Comparison of ENCODE assay signal across 21 cellular contexts in genomic region chr12:125194999-125195398, GRCh38. TPM values are rescaled to one million over a fixed set of nuclear protein-coding genes. Genes with fewer than 3 reads are reported as not detected.
A peak's percentile ranks its signal among the peaks of the same experiment; 100 is the strongest.
DNase-seq lines count a peak whose midpoint lies in the region; ATAC-seq, FAIRE-seq and TF ChIP-seq lines count a peak whose summit lies in the region.
"Had no signal": no experiment of that assay in that cellular context is flagged by ENCODE, and none has a peak within 500 bp of the region (broad histone marks: within the 10 kb centered on the region; RNA-seq: fewer than 3 reads in every experiment).

No MANE protein-coding gene starts in this region.

- H3K27ac ChIP-seq in HepG2 (ENCODE audit: extremely low read length, insufficient read depth, low read length) (no peak overlapping the region), right lobe of liver (no peak overlapping the region)
- H3K27ac ChIP-seq: 22Rv1; BLaER1 treated with 17β-estradiol and CSF1 and Interleukin-3, amounts not matched to agents 10 nM and 100 nM had no signal

- H3K36me3 ChIP-seq in HepG2 (replicated peaks in 1 of 2; ENCODE audit: control insufficient read depth in 1 of 2, insufficient read depth in 2 of 2, low read length in 2 of 2) (no peaks in the 10 kb centered on the region), right lobe of liver (no peaks in the 10 kb centered on the region)
- H3K36me3 ChIP-seq: BLaER1 treated with 17β-estradiol and CSF1 and Interleukin-3, amounts not matched to agents 10 nM and 100 nM had no signal

- POLR2A ChIA-PET in HepG2 (lab: Yijun Ruan, JAX) = no interaction called here

- no peak for TF ChIP-seq RAD21 in HepG2 (CRISPR knock-in tag; IDR thresholded peaks at IDR 0.05)

- BruUV-seq in HepG2 (replicated peaks; lab: Mats Ljungman, UMichigan) = no TSS peak

- no peaks in the 10 kb centered on the region for H3K79me2 ChIP-seq in HepG2 (ENCODE audit: insufficient read depth, low read length)

- TF ChIP-seq POLR2A in HepG2 (IDR thresholded peaks at IDR 0.05; ENCODE audit: insufficient read depth in 1 of 2, low read depth in 2 of 2, low read length in 2 of 2) (no peak), right lobe of liver (IDR thresholded peaks at IDR 0.05) (no peak)

- H3K4me3 ChIP-seq in HepG2 (replicated peaks in 1 of 3; ENCODE audit: insufficient read depth in 1 of 3, low read depth in 2 of 3, low read length in 3 of 3) (no peak overlapping the region), right lobe of liver (no peak overlapping the region), astrocyte of the cerebellum (ENCODE audit: low read depth, low read length) (no peak overlapping the region), fibroblast of the aortic adventitia (ENCODE audit: low read depth, low read length) (no peak overlapping the region)
- H3K4me3 ChIP-seq: BLaER1 treated with 17β-estradiol and CSF1 and Interleukin-3, amounts not matched to agents 10 nM and 100 nM had no signal

- no peak for TF ChIP-seq CTCF in HepG2 (CRISPR knock-in tag; IDR thresholded peaks at IDR 0.05)
- TF ChIP-seq CTCF in right lobe of liver (IDR thresholded peaks at IDR 0.05) = no peak
- no peak for TF ChIP-seq CTCF in astrocyte of the cerebellum (IDR thresholded peaks at IDR 0.05; ENCODE audit: low read depth, low read length, missing control alignments)
- no peak for TF ChIP-seq CTCF in fibroblast of the aortic adventitia (IDR thresholded peaks at IDR 0.05; ENCODE audit: insufficient read depth, low read length)

- no peaks in the 10 kb centered on the region for H4K20me1 ChIP-seq in HepG2 (ENCODE audit: insufficient read depth, low read length)

- no peak overlapping the region for H2AFZ ChIP-seq in HepG2 (ENCODE audit: low read length)

- H3K27me3 ChIP-seq in HepG2 (ENCODE audit: control insufficient read depth in 1 of 2, insufficient read depth in 2 of 2, low read length in 2 of 2) (peaks cover 2 to 32% of the 10 kb centered on the region in 2 experiments; a peak in 4 of 5 replicates), right lobe of liver (peaks cover 0 to 1% of the 10 kb centered on the region in 2 donors)

- DNase-seq in HepG2 (ENCODE audit: low spot score) (no peak), right lobe of liver (no peak), astrocyte of the cerebellum (ENCODE audit: low read depth) (peak; percentile 16), fibroblast of the aortic adventitia (ENCODE audit: low read depth) (peak; percentile 17), NCI-H526 (lab: John Stamatoyannopoulos, UW) (no peak), NCI-H187 treated with DMSO at 0.1 percent for 48 hours (lab: John Stamatoyannopoulos, UW) (no peak)
- no peak for DNase-seq in effector CD8-positive, alpha-beta T cell (lab: John Stamatoyannopoulos, UW)
- DNase-seq: CD8-positive, alpha-beta memory T cell; DMS79 treated with DMSO at 0.1 percent for 48 hours; GDM1; GOT3; HFFc6; IMR-90; NCI-H187; NCI-H69; SIG-M5 had no signal

- FAIRE-seq in HepG2 (lab: Jason Lieb, UNC) = no peak
- FAIRE-seq: D721Med, GM12891 had no signal

- intact Hi-C loops in HepG2 (cut with micrococcal nuclease; ENCODE audit: unreplicated experiment) (no loop called here), right lobe of liver (cut with DNase I) (no loop called here)

- H3K4me1 ChIP-seq in HepG2 (ENCODE audit: insufficient read depth, low read length) = no peaks in the 10 kb centered on the region
- H3K4me1 ChIP-seq in right lobe of liver = no peaks in the 10 kb centered on the region
- H3K4me1 ChIP-seq: BLaER1 treated with 17β-estradiol and CSF1 and Interleukin-3, amounts not matched to agents 10 nM and 100 nM had no signal

- no peak overlapping the region for H3K9ac ChIP-seq in HepG2 (ENCODE audit: insufficient read depth, low read depth, low read length)
- H3K9ac ChIP-seq: BLaER1 treated with 17β-estradiol and CSF1 and Interleukin-3, amounts not matched to agents 10 nM and 100 nM had no signal

- WGBS in HepG2 (ENCODE audit: low lambda C conversion rate) = 21% methylated on average over 9 of the region's 9 CpGs
- 44% methylated on average over 9 of the region's 9 CpGs for WGBS in right lobe of liver (ENCODE audit: insufficient coverage, low coverage, low lambda C conversion rate, missing lambda C conversion rate)

- no peaks in the 10 kb centered on the region for H3K9me3 ChIP-seq in HepG2 (ENCODE audit: low read length)
- H3K9me3 ChIP-seq in right lobe of liver = no peaks in the 10 kb centered on the region

- no peak for TF ChIP-seq EP300 in HepG2 (IDR thresholded peaks at IDR 0.05; ENCODE audit: low read depth in 2 of 2, low read length in 2 of 2)
- TF ChIP-seq EP300 in HepG2 (CRISPR knock-in tag; IDR thresholded peaks at IDR 0.05; ENCODE audit: borderline replicate concordance) = no peak

- ATAC-seq in HepG2 = no peak
- no peak for ATAC-seq in right lobe of liver
- ATAC-seq in HG03354 (IDR thresholded peaks at IDR 0.05; ENCODE audit: poor library complexity, severe bottlenecking, unreplicated experiment) = no peak

- CTCF ChIA-PET in HepG2 (lab: Yijun Ruan, JAX; ENCODE audit: low intra/inter-chr PET ratio, low total read pairs) = no interaction called here

- in situ Hi-C loops in HepG2 (cut with HindIII; ENCODE audit: extremely low pct_ligation_motif_present, low pct_unique_long_range_greater_than_20kb) (no loop called here), astrocyte of the cerebellum (cut with HindIII; ENCODE audit: low sequenced_read_pairs) (no loop called here)

- no peak overlapping the region for H3K4me2 ChIP-seq in HepG2 (ENCODE audit: low read depth, low read length)
- H3K4me2 ChIP-seq: BLaER1 treated with 17β-estradiol and CSF1 and Interleukin-3, amounts not matched to agents 10 nM and 100 nM had no signal

TF ChIP-seq in HepG2, 621 proteins besides CTCF, POLR2A, EP300 and RAD21:
- no peak for TF ChIP-seq MBNL3 (CRISPR knock-in tag; conservative IDR thresholded peaks at IDR 0.05)
- TF ChIP-seq, protein P1, sequence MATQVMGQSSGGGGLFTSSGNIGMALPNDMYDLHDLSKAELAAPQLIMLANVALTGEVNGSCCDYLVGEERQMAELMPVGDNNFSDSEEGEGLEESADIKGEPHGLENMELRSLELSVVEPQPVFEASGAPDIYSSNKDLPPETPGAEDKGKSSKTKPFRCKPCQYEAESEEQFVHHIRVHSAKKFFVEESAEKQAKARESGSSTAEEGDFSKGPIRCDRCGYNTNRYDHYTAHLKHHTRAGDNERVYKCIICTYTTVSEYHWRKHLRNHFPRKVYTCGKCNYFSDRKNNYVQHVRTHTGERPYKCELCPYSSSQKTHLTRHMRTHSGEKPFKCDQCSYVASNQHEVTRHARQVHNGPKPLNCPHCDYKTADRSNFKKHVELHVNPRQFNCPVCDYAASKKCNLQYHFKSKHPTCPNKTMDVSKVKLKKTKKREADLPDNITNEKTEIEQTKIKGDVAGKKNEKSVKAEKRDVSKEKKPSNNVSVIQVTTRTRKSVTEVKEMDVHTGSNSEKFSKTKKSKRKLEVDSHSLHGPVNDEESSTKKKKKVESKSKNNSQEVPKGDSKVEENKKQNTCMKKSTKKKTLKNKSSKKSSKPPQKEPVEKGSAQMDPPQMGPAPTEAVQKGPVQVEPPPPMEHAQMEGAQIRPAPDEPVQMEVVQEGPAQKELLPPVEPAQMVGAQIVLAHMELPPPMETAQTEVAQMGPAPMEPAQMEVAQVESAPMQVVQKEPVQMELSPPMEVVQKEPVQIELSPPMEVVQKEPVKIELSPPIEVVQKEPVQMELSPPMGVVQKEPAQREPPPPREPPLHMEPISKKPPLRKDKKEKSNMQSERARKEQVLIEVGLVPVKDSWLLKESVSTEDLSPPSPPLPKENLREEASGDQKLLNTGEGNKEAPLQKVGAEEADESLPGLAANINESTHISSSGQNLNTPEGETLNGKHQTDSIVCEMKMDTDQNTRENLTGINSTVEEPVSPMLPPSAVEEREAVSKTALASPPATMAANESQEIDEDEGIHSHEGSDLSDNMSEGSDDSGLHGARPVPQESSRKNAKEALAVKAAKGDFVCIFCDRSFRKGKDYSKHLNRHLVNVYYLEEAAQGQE (IDR thresholded peaks at IDR 0.05; ENCODE audit: borderline replicate concordance in 1 of 2, low read depth in 1 of 2, low read length in 2 of 2) = peak; percentile 36 to 89
- TF ChIP-seq MIER2 (CRISPR knock-in tag; IDR thresholded peaks at IDR 0.05) = peak; percentile 82

RNA-seq across cellular contexts. Expression of gene TMEM132B, which starts 8.8 kb away (rescaled TPM):
- total RNA-seq in HepG2 (2016; rRNA removed; fragmentation: Illumina TruSeq; extraction: Trizol) (0.01 and 0.02 TPM in 2 replicates), right lobe of liver (under 1 TPM in 5 of 6 experiments, not detected in 1; under 0.01 to 0.12 (median 0.02) TPM), fibroblast of the aortic adventitia (ENCODE audit: low replicate concordance) (5.0 and 49.9 TPM in 2 replicates)
- total RNA-seq in HepG2 (2016; cell fraction: cytosol; rRNA removed; fragmentation: Illumina TruSeq; extraction: Trizol; ENCODE audit: low read depth) = not detected in 2 replicates
- 0.11 TPM in 1 of 2 replicates, not detected in the other for total RNA-seq in HepG2 (2016; cell fraction: insoluble cytoplasmic fraction; rRNA removed; fragmentation: Illumina TruSeq; extraction: Trizol)
- 0.14 TPM in 1 of 2 replicates, not detected in the other for total RNA-seq in HepG2 (2016; cell fraction: membrane; rRNA removed; fragmentation: Illumina TruSeq; extraction: Trizol)
- total RNA-seq in HepG2 (2016; cell fraction: nucleus; rRNA removed; fragmentation: Illumina TruSeq; extraction: Trizol) = 0.34 and 0.85 TPM in 2 replicates
- 0.03 TPM in 1 of 2 replicates, not detected in the other for polyA plus RNA-seq in HepG2 (2011; rRNA removed)
- polyA plus RNA-seq in HepG2 (2011; cell fraction: cytosol; rRNA removed) = 0.01 and 0.03 TPM in 2 replicates
- polyA plus RNA-seq in HepG2 (2011; cell fraction: nucleus; rRNA removed) = 0.05 and 0.19 TPM in 2 replicates
- polyA plus RNA-seq in HepG2 (2012) = 0.04 and 0.12 TPM in 2 replicates
- polyA plus RNA-seq in HepG2 (2016; cell fraction: cytosol; fragmentation: Illumina TruSeq; extraction: Trizol; ENCODE audit: low read depth) = not detected in 2 replicates
- polyA plus RNA-seq in HepG2 (2016; cell fraction: insoluble cytoplasmic fraction; fragmentation: Illumina TruSeq; extraction: Trizol; ENCODE audit: low read depth) = not detected in 2 replicates
- polyA plus RNA-seq in HepG2 (2016; cell fraction: membrane; fragmentation: Illumina TruSeq; extraction: Trizol; ENCODE audit: low read depth) = not detected in 2 replicates
- polyA plus RNA-seq in HepG2 (2016; cell fraction: nucleus; fragmentation: Illumina TruSeq; extraction: Trizol; ENCODE audit: insufficient read depth, low read depth) = 0.12 TPM in 1 of 2 replicates, not detected in the other
- 0.36 TPM in 1 of 2 replicates, not detected in the other for polyA minus RNA-seq in HepG2 (2011; rRNA and poly(A)+ RNA removed; ENCODE audit: low replicate concordance)
- not detected in 2 replicates for polyA minus RNA-seq in HepG2 (2011; cell fraction: cytosol; rRNA and poly(A)+ RNA removed)
- polyA minus RNA-seq in HepG2 (2011; cell fraction: nucleus; rRNA and poly(A)+ RNA removed) = 0.13 and 0.25 TPM in 2 replicates
- total RNA-seq: CD8-positive, alpha-beta memory T cell had no signal
- polyA plus RNA-seq: CD8-positive, alpha-beta memory T cell had no signal

Comparison
In these comparisons a context has a peak if more than half of its experiments do, and no peak if none do; other contexts are left out.
1. DNase-seq: peak in astrocyte of the cerebellum (single experiment) and fibroblast of the aortic adventitia (single experiment); none in HepG2 (single experiment), right lobe of liver (0 of 3), NCI-H526 (0 of 2), effector CD8-positive, alpha-beta T cell (single experiment) and NCI-H187 treated with DMSO at 0.1 percent for 48 hours (single experiment).